Comparison of ENCODE assay signal across 13 cellular contexts in genomic region chr11:59076876-59077571, GRCh38. TPM values are rescaled to one million over a fixed set of nuclear protein-coding genes. Genes with fewer than 3 reads are reported as not detected.
DNase-seq lines count a peak whose midpoint lies in the region; ATAC-seq, FAIRE-seq and TF ChIP-seq lines count a peak whose summit lies in the region.
"Had no signal": no experiment of that assay in that cellular context is flagged by ENCODE, and none has a peak within 500 bp of the region (broad histone marks: within the 10 kb centered on the region; RNA-seq: fewer than 3 reads in every experiment).

No MANE protein-coding gene starts in this region.

- H3K4me3 Mint-ChIP-seq in CD8-positive, alpha-beta memory T cell = no peak overlapping the region
- no peak overlapping the region for H3K4me3 Mint-ChIP-seq in Calu3 (ENCODE audit: low read depth, unreplicated experiment)

- no peak overlapping the region for H3K27ac Mint-ChIP-seq in CD8-positive, alpha-beta memory T cell
- H3K27ac Mint-ChIP-seq in Calu3 (ENCODE audit: unreplicated experiment) = no peak overlapping the region

- H2AFZ ChIP-seq in GM12878 (ENCODE audit: control insufficient read depth, low read depth, low read length) = peak overlapping the region; percentile 37; the same call in 1 of the 2 replicates
- no peak overlapping the region for H2AFZ ChIP-seq in MM.1S (ENCODE audit: low read length)

- H3K36me3 Mint-ChIP-seq in CD8-positive, alpha-beta memory T cell = no peaks in the 10 kb centered on the region
- H3K36me3 Mint-ChIP-seq in Calu3 (ENCODE audit: insufficient read depth, unreplicated experiment) = no peaks in the 10 kb centered on the region

- CTCF ChIA-PET in GM12878 (lab: Yijun Ruan, JAX) = interaction anchor here (0.5 to 3.6 kb wide), 8 partner anchors 16 to 404 kb away, joined by 3 to 15 read pairs (median 3); no protein-coding TSS in a partner anchor
- CTCF ChIA-PET in CD8-positive, alpha-beta memory T cell (lab: Charles Lee) = interaction anchor here (2.7 kb wide), 1 partner anchor 59 kb away, joined by 8 read pairs; no protein-coding TSS in a partner anchor
- CTCF ChIA-PET in Calu3 (lab: Charles Lee) = interaction anchor here (0.9 kb wide), 1 partner anchor 128 kb away, joined by 3 read pairs; no protein-coding TSS in a partner anchor

- H4K20me1 ChIP-seq in GM12878 (ENCODE audit: control insufficient read depth, insufficient read depth) (no peaks in the 10 kb centered on the region), MM.1S (ENCODE audit: insufficient read depth, low read length) (no peaks in the 10 kb centered on the region)

- SMC1A ChIA-PET in GM12878 (lab: Charles Lee; ENCODE audit: uncharacterized antibody, unreplicated experiment) = interaction anchor here (0.6 to 2.0 kb wide), 3 partner anchors 10 to 81 kb away, joined by 3 to 6 read pairs (median 5); no protein-coding TSS in a partner anchor

- H3K9me3 ChIP-seq in GM12878 (replicated peaks; ENCODE audit: control insufficient read depth, insufficient read depth, low read length) (no peaks in the 10 kb centered on the region; the same call in 2 of the 3 replicates), MM.1S (replicated peaks; ENCODE audit: insufficient read depth, low read length) (no peaks in the 10 kb centered on the region)
- H3K9me3 ChIP-seq in CD8-positive, alpha-beta memory T cell (ENCODE audit: low read length) = no peaks in the 10 kb centered on the region

- POLR2A ChIA-PET in GM12878 (lab: Charles Lee) = interaction anchor here (0.5 kb wide), 1 partner anchor 30 kb away, joined by 4 read pairs; the partner anchor contains the start of gene FAM111B
- POLR2A ChIA-PET in CD8-positive, alpha-beta memory T cell (lab: Charles Lee) = no interaction called here

- TF ChIP-seq RAD21 in GM12878 (IDR thresholded peaks at IDR 0.05; ENCODE audit: insufficient read depth, low read depth, low read length) = no peak

- H3K79me2 ChIP-seq in GM12878 (ENCODE audit: control insufficient read depth, insufficient read depth, low read length) (no peaks in the 10 kb centered on the region), MM.1S (ENCODE audit: low read length) (no peaks in the 10 kb centered on the region)

- ATAC-seq in GM18517 (IDR thresholded peaks at IDR 0.05; ENCODE audit: unreplicated experiment) (peak; percentile 97), GM21526 (IDR thresholded peaks at IDR 0.05; ENCODE audit: low FRiP score, unreplicated experiment) (peak; percentile 89), HG03342 (IDR thresholded peaks at IDR 0.05; ENCODE audit: unreplicated experiment) (peak; percentile 87), GM12878 (peak; percentile 97)

- TF ChIP-seq CTCF in GM12878 (IDR thresholded peaks at IDR 0.05 in 2 of 3, conservative IDR thresholded peaks at IDR 0.05 in 1 of 3; ENCODE audit: control insufficient read depth in 2 of 3, extremely low read depth in 1 of 3, insufficient read depth in 1 of 3, low read depth in 3 of 3, low read length in 3 of 3) = no peak
- TF ChIP-seq CTCF in foreskin fibroblast (IDR thresholded peaks at IDR 0.05; ENCODE audit: low read depth, low read length) = no peak
- TF ChIP-seq CTCF in Calu3 (IDR thresholded peaks at IDR 0.05; ENCODE audit: unreplicated experiment) = no peak
- TF ChIP-seq CTCF in MM.1S (IDR thresholded peaks at IDR 0.05; ENCODE audit: low read length) = no peak

- H3K27me3 ChIP-seq in GM12878 (replicated peaks in 1 of 2; ENCODE audit: control insufficient read depth in 2 of 2, insufficient read depth in 2 of 2, low read length in 1 of 2) (no peaks in the 10 kb centered on the region), MM.1S (replicated peaks; ENCODE audit: insufficient read depth, low read length) (no peaks in the 10 kb centered on the region)
- H3K27me3 ChIP-seq in CD8-positive, alpha-beta memory T cell (ENCODE audit: insufficient read depth, low read length, poor library complexity, severe bottlenecking) = no peaks in the 10 kb centered on the region

- no peaks in the 10 kb centered on the region for H3K36me3 ChIP-seq in GM12878 (ENCODE audit: control insufficient read depth in 2 of 2, insufficient read depth in 2 of 2, low read length in 1 of 2)
- no peaks in the 10 kb centered on the region for H3K36me3 ChIP-seq in CD8-positive, alpha-beta memory T cell (ENCODE audit: insufficient read depth, low read length)
- no peaks in the 10 kb centered on the region for H3K36me3 ChIP-seq in MM.1S (replicated peaks; ENCODE audit: insufficient read depth, low read length)

- H3K27ac ChIP-seq in GM12878 (ENCODE audit: control insufficient read depth, insufficient read depth) = no peak overlapping the region
- no peak overlapping the region for H3K27ac ChIP-seq in CD8-positive, alpha-beta memory T cell (ENCODE audit: low read depth, low read length)
- no peak overlapping the region for H3K27ac ChIP-seq in MM.1S (ENCODE audit: low read length)

- no peak for FAIRE-seq in GM12878 (lab: Jason Lieb, UNC)
- FAIRE-seq: islet of Langerhans had no signal

- no peak overlapping the region for H3K9ac ChIP-seq in GM12878 (ENCODE audit: control insufficient read depth, insufficient read depth, low read length)
- H3K9ac ChIP-seq in MM.1S (ENCODE audit: low read length) = no peak overlapping the region

- RAD21 ChIA-PET in GM12878 (lab: Charles Lee; ENCODE audit: unreplicated experiment) = interaction anchor here (1.5 to 2.0 kb wide), 2 partner anchors 19 to 59 kb away, joined by 4 to 6 read pairs; no protein-coding TSS in a partner anchor

- DNase-seq in GM12878 (ENCODE audit: low read depth, low spot score) (no peak), foreskin fibroblast (no peak), Calu3 (no peak), MM.1S (no peak)
- DNase-seq in CD8-positive, alpha-beta memory T cell = no peak
- DNase-seq: activated gamma-delta T cell; effector CD8-positive, alpha-beta T cell; NCI-H187 treated with DMSO at 0.1 percent for 48 hours had no signal

- H3K9me2 ChIP-seq in MM.1S (replicated peaks; ENCODE audit: insufficient read depth, low read length) = no peaks in the 10 kb centered on the region

- no peaks in the 10 kb centered on the region for H3K4me1 Mint-ChIP-seq in CD8-positive, alpha-beta memory T cell
- no peaks in the 10 kb centered on the region for H3K4me1 Mint-ChIP-seq in Calu3 (ENCODE audit: low read depth, unreplicated experiment)

- intact Hi-C loops in GM12878 (cut with micrococcal nuclease; ENCODE audit: unreplicated experiment) = no loop called here
- intact Hi-C loops in Calu3 (cut with micrococcal nuclease; ENCODE audit: unreplicated experiment) = no loop called here

- H3K4me1 ChIP-seq in GM12878 (ENCODE audit: control insufficient read depth, insufficient read depth, low read length) (peaks cover 27% of the 10 kb centered on the region), MM.1S (ENCODE audit: low read length) (no peaks in the 10 kb centered on the region)
- H3K4me1 ChIP-seq in CD8-positive, alpha-beta memory T cell (ENCODE audit: insufficient read depth, low read length) = no peaks in the 10 kb centered on the region

- WGBS in GM12878 (ENCODE audit: insufficient coverage, insufficient replicate concordance, low lambda C conversion rate, missing lambda C conversion rate) = 41% methylated on average over 8 of the region's 8 CpGs

- in situ Hi-C loops in GM12878 (cut with MboI) = no loop called here

- no peak for TF ChIP-seq POLR2A in GM12878 (IDR thresholded peaks at IDR 0.05; ENCODE audit: low read depth, low read length)

- H3K4me2 ChIP-seq in GM12878 (ENCODE audit: control insufficient read depth, insufficient read depth) = peak overlapping the region; percentile 61
- no peak overlapping the region for H3K4me2 ChIP-seq in MM.1S (ENCODE audit: low read depth, low read length)

- H3K27me3 Mint-ChIP-seq in CD8-positive, alpha-beta memory T cell = peaks cover 15 to 59% of the 10 kb centered on the region in 2 donors
- peaks cover 81% of the 10 kb centered on the region for H3K27me3 Mint-ChIP-seq in Calu3 (ENCODE audit: unreplicated experiment)

- BruUV-seq in GM12878 (replicated peaks; lab: Mats Ljungman, UMichigan) = no TSS peak
- no TSS peak for BruUV-seq in Calu3 (replicated peaks; lab: Mats Ljungman, UMichigan)

- peaks cover 0 to 7% (median 1%) of the 10 kb centered on the region in 5 donors for H3K9me3 Mint-ChIP-seq in CD8-positive, alpha-beta memory T cell
- no peaks in the 10 kb centered on the region for H3K9me3 Mint-ChIP-seq in Calu3 (ENCODE audit: low read depth, unreplicated experiment)

- no peaks in the 10 kb centered on the region for H3F3A ChIP-seq in MM.1S (ENCODE audit: insufficient read depth, low read length)

- H3K4me3 ChIP-seq in GM12878 (no peak overlapping the region), foreskin fibroblast (ENCODE audit: low read depth in 1 of 2, low read length in 2 of 2) (no peak overlapping the region), MM.1S (ENCODE audit: low read length) (no peak overlapping the region)
- no peak overlapping the region for H3K4me3 ChIP-seq in CD8-positive, alpha-beta memory T cell (ENCODE audit: low read length)

- no peak for TF ChIP-seq EP300 in GM12878 (IDR thresholded peaks at IDR 0.05; ENCODE audit: borderline replicate concordance in 1 of 2, control insufficient read depth in 1 of 2, low read depth in 2 of 2, low read length in 2 of 2)

RNA-seq across cellular contexts. Expression of gene GLYATL1B, which starts 9.1 kb away (rescaled TPM):
- total RNA-seq in GM12878 (2013; cell fraction: nucleolus; rRNA removed) = 0.64 TPM in 1 of 2 replicates, not detected in the other
- total RNA-seq in GM12878 (2014; rRNA removed) (0.16 TPM in 1 of 2 replicates, not detected in the other), GM12878 (2014; rRNA removed; fragmentation: Illumina TruSeq; extraction: Trizol) (0.18 TPM in 1 of 2 replicates, not detected in the other), GM12878 (2021) (not detected in 2 replicates), Calu3 (2022) (not detected in 2 replicates)
- polyA plus RNA-seq in GM12878 (2011; ENCODE audit: low read depth) = not detected
- polyA plus RNA-seq in GM12878 (2011; rRNA removed) (0.10 and 0.13 TPM in 2 replicates), GM12878 (2014; fragmentation: Illumina TruSeq; extraction: Trizol) (0.78 TPM in 1 of 2 replicates, not detected in the other), GM12878 (2014; fragmentation: Nextera tagmentation; extraction: Ambion mirVana) (under 1 TPM; 0.11 to 0.29 TPM), GM12878 (2014; rRNA removed) (not detected in 2 replicates), GM12878 (2016; fragmentation: Nextera tagmentation; extraction: Ambion mirVana) (1 to 10 TPM; 1.2 to 1.7 TPM)
- not detected in 2 replicates for polyA plus RNA-seq in GM12878 (2011; cell fraction: cytosol; rRNA removed)
- 0.20 and 0.31 TPM in 2 replicates for polyA plus RNA-seq in GM12878 (2011; cell fraction: nucleus; rRNA removed)
- polyA plus RNA-seq in GM12878 (2012) = 0.42 and 0.48 TPM in 2 replicates
- polyA minus RNA-seq in GM12878 (2011; rRNA and poly(A)+ RNA removed) = not detected in 2 replicates
- not detected in 2 replicates for polyA minus RNA-seq in GM12878 (2011; cell fraction: cytosol; rRNA and poly(A)+ RNA removed)
- not detected in 2 replicates for polyA minus RNA-seq in GM12878 (2011; cell fraction: nucleus; rRNA and poly(A)+ RNA removed)
- not detected for total RNA-seq in CD8-positive, alpha-beta memory T cell
- not detected for polyA plus RNA-seq in CD8-positive, alpha-beta memory T cell
- total RNA-seq: posterior vena cava had no signal

RNA-seq across cellular contexts. Expression of gene FAM111B, which starts 30.0 kb away (rescaled TPM):
- total RNA-seq in GM12878 (2013; cell fraction: nucleolus; rRNA removed) = 69.8 and 80.1 TPM in 2 replicates
- total RNA-seq in GM12878 (2014; rRNA removed) = 53.4 and 59.7 TPM in 2 replicates
- 76.6 and 76.7 TPM in 2 replicates for total RNA-seq in GM12878 (2014; rRNA removed; fragmentation: Illumina TruSeq; extraction: Trizol)
- 52.0 and 58.9 TPM in 2 replicates for total RNA-seq in GM12878 (2021)
- 13.4 TPM for polyA plus RNA-seq in GM12878 (2011; ENCODE audit: low read depth)
- 35.9 and 59.7 TPM in 2 replicates for polyA plus RNA-seq in GM12878 (2011; rRNA removed)
- polyA plus RNA-seq in GM12878 (2011; cell fraction: cytosol; rRNA removed) = 12.0 and 13.2 TPM in 2 replicates
- 19.9 and 23.0 TPM in 2 replicates for polyA plus RNA-seq in GM12878 (2011; cell fraction: nucleus; rRNA removed)
- polyA plus RNA-seq in GM12878 (2012) = 24.0 and 25.0 TPM in 2 replicates
- 79.5 and 94.6 TPM in 2 replicates for polyA plus RNA-seq in GM12878 (2014; fragmentation: Illumina TruSeq; extraction: Trizol)
- 10 to 100 TPM; 42.0 to 65.3 TPM for polyA plus RNA-seq in GM12878 (2014; fragmentation: Nextera tagmentation; extraction: Ambion mirVana)
- polyA plus RNA-seq in GM12878 (2014; rRNA removed) = 35.8 and 42.2 TPM in 2 replicates
- polyA plus RNA-seq in GM12878 (2016; fragmentation: Nextera tagmentation; extraction: Ambion mirVana) = 10 to 100 TPM; 96.3 to 97.2 TPM
- polyA minus RNA-seq in GM12878 (2011; rRNA and poly(A)+ RNA removed) = 30.2 and 57.1 TPM in 2 replicates
- polyA minus RNA-seq in GM12878 (2011; cell fraction: cytosol; rRNA and poly(A)+ RNA removed) = 11.6 and 16.7 TPM in 2 replicates
- 48.1 and 63.7 TPM in 2 replicates for polyA minus RNA-seq in GM12878 (2011; cell fraction: nucleus; rRNA and poly(A)+ RNA removed)
- total RNA-seq in CD8-positive, alpha-beta memory T cell = 10 to 100 TPM; 40.9 to 46.5 TPM
- 0.12 TPM for polyA plus RNA-seq in CD8-positive, alpha-beta memory T cell
- total RNA-seq in Calu3 (2022) = 35.5 and 39.5 TPM in 2 replicates
